Comparison of ENCODE assay signal across 24 cellular contexts in genomic region chr13:28147489-28147888, GRCh38. TPM values are rescaled to one million over a fixed set of nuclear protein-coding genes. Genes with fewer than 3 reads are reported as not detected.
DNase-seq lines count a peak whose midpoint lies in the region; ATAC-seq and TF ChIP-seq lines count a peak whose summit lies in the region.
"Had no signal": no experiment of that assay in that cellular context is flagged by ENCODE, and none has a peak within 500 bp of the region (broad histone marks: within the 10 kb centered on the region; RNA-seq: fewer than 3 reads in every experiment).

No MANE protein-coding gene starts in this region.

- no peaks in the 10 kb centered on the region for H3K79me1 ChIP-seq in trophoblast cell (ENCODE audit: low read length)

- WGBS in trophoblast cell (ENCODE audit: extremely low coverage, insufficient coverage, insufficient read length) = no CpG with 5 or more reads among the region's 1 CpG

- no peaks in the 10 kb centered on the region for H3K9me2 ChIP-seq in PC-3 (replicated peaks; ENCODE audit: low read length)

- H3K4me1 Mint-ChIP-seq in CD8-positive, alpha-beta T cell (ENCODE audit: low read depth) = peaks cover 76% of the 10 kb centered on the region

- H3K27me3 Mint-ChIP-seq in CD8-positive, alpha-beta T cell (ENCODE audit: low read depth) = no peaks in the 10 kb centered on the region
- H3K27me3 Mint-ChIP-seq: activated CD4-positive, alpha-beta T cell treated with anti-CD3 and anti-CD28 coated beads, Interleukin-2, amount 10 ng/mL, durations not matched to agents 7 days and 5 days; naive thymus-derived CD8-positive, alpha-beta T cell had no signal

- H3K4me3 Mint-ChIP-seq in CD8-positive, alpha-beta T cell = peak overlapping the region; percentile 18
- H3K4me3 Mint-ChIP-seq: activated CD4-positive, alpha-beta T cell treated with anti-CD3 and anti-CD28 coated beads, Interleukin-2, amount 10 ng/mL, durations not matched to agents 7 days and 5 days; CD14-positive monocyte; immature natural killer cell had no signal

- no peak for TF ChIP-seq CTCF in CD8-positive, alpha-beta T cell (IDR thresholded peaks at IDR 0.05)
- TF ChIP-seq CTCF in PC-3 (conservative IDR thresholded peaks at IDR 0.05; ENCODE audit: low read depth, low read length) (no peak), fibroblast of villous mesenchyme (IDR thresholded peaks at IDR 0.05; ENCODE audit: insufficient read depth, low read depth, low read length) (no peak)

- POLR2A ChIA-PET in CD8-positive, alpha-beta T cell (lab: Charles Lee) = interaction anchor here (1.4 to 1.7 kb wide), 2 partner anchors 9 to 10 kb away, joined by 4 to 5 read pairs; partner anchors contain the start of gene PAN3
- POLR2A ChIA-PET in PC-3 (lab: Charles Lee; ENCODE audit: unreplicated experiment) = no interaction called here

- no peak overlapping the region for H2BK5ac ChIP-seq in trophoblast cell (ENCODE audit: low read depth, low read length, poor library complexity)

- H2AK5ac ChIP-seq in trophoblast cell (ENCODE audit: low read length) = no peak overlapping the region

- H2AFZ ChIP-seq in PC-3 (ENCODE audit: low read length) (no peak overlapping the region), trophoblast cell (ENCODE audit: insufficient read depth, low read length, poor library complexity) (no peak overlapping the region)
- H2AFZ ChIP-seq: parathyroid adenoma had no signal

- intact Hi-C loops in CD8-positive, alpha-beta T cell (cut with DNase I, micrococcal nuclease) = no loop called here
- intact Hi-C loops in PC-3 (cut with micrococcal nuclease) = no loop called here

- ATAC-seq in activated CD4-positive, CD25-positive, alpha-beta regulatory T cell treated with anti-CD3 and anti-CD28 coated beads, Interleukin-2, amount 50 U/mL, for 24 hours = peak; percentile 67 to 79
- no peak for ATAC-seq in CD8-positive, alpha-beta T cell
- ATAC-seq in PC-3 = no peak
- ATAC-seq in HG03135 (IDR thresholded peaks at IDR 0.05; ENCODE audit: unreplicated experiment) = no peak
- ATAC-seq: naive thymus-derived CD8-positive, alpha-beta T cell; Panc1 had no signal

- no peak overlapping the region for H3K27ac Mint-ChIP-seq in CD8-positive, alpha-beta T cell
- H3K27ac Mint-ChIP-seq: activated CD4-positive, alpha-beta T cell treated with anti-CD3 and anti-CD28 coated beads, Interleukin-2, amount 10 ng/mL, durations not matched to agents 7 days and 5 days; activated T-helper 2 cell treated with anti-CD3 and anti-CD28 coated beads, Interferon-gamma antibody, Interleukin-2, Interleukin-4, amounts not matched to agents 10 μg/mL and 5 μg/mL and 100 μg/mL, durations not matched to agents 14 hours and 24 hours and 36 hours; immature natural killer cell had no signal

- H4K12ac ChIP-seq in trophoblast cell (ENCODE audit: low read depth, low read length) = no peak overlapping the region

- no peak for DNase-seq in activated CD4-positive, CD25-positive, alpha-beta regulatory T cell treated with anti-CD3 and anti-CD28 coated beads, Interleukin-2, amount 50 U/mL, for 72 hours
- no peak for DNase-seq in CD8-positive, alpha-beta T cell
- peak; percentile 2 for DNase-seq in PC-3
- DNase-seq in fibroblast of villous mesenchyme (ENCODE audit: low read depth) = peak; percentile 31
- DNase-seq in trophoblast cell = no peak
- DNase-seq in ecto neural progenitor cell (ENCODE audit: low spot score) = no peak
- DNase-seq: activated CD4-positive, alpha-beta T cell treated with anti-CD3 and anti-CD28 coated beads, Interleukin-2, amount 10 ng/mL, durations not matched to agents 7 days and 5 days; DMS153; glutamatergic neuron; immature natural killer cell; naive thymus-derived CD8-positive, alpha-beta T cell; NCI-H1105 treated with DMSO at 0.1 percent for 48 hours; NCI-H774; small intestine; stimulated activated naive CD4-positive, alpha-beta T cell had no signal

- H3K14ac ChIP-seq in trophoblast cell (ENCODE audit: low read length) = no peak overlapping the region

- H3F3A ChIP-seq in PC-3 (ENCODE audit: low read length, unreplicated experiment) = no peaks in the 10 kb centered on the region

- H3K27me3 ChIP-seq in CD8-positive, alpha-beta T cell (ENCODE audit: insufficient read depth, low read length) = no peaks in the 10 kb centered on the region
- H3K27me3 ChIP-seq in PC-3 (ENCODE audit: low read length) = no peaks in the 10 kb centered on the region
- no peaks in the 10 kb centered on the region for H3K27me3 ChIP-seq in trophoblast cell (ENCODE audit: insufficient read depth, low read length)

- H3K9me3 ChIP-seq in CD8-positive, alpha-beta T cell (ENCODE audit: low read length) = no peaks in the 10 kb centered on the region
- H3K9me3 ChIP-seq in PC-3 (ENCODE audit: low read length) (no peaks in the 10 kb centered on the region), trophoblast cell (ENCODE audit: insufficient read depth, low read depth, low read length) (no peaks in the 10 kb centered on the region)

- H3K4me2 ChIP-seq in PC-3 (ENCODE audit: low read length) (no peak overlapping the region), trophoblast cell (ENCODE audit: low read length) (no peak overlapping the region)

- H3K23ac ChIP-seq in trophoblast cell (ENCODE audit: low read length) = no peak overlapping the region

- no peaks in the 10 kb centered on the region for H3K36me3 ChIP-seq in CD8-positive, alpha-beta T cell (ENCODE audit: insufficient read depth, low read length)
- H3K36me3 ChIP-seq in PC-3 (ENCODE audit: low read depth, low read length) (no peaks in the 10 kb centered on the region), trophoblast cell (ENCODE audit: control insufficient read depth in 1 of 2, insufficient read depth in 2 of 2, low read length in 2 of 2) (no peaks in the 10 kb centered on the region)

- CTCF ChIA-PET in CD8-positive, alpha-beta T cell (lab: Charles Lee) = interaction anchor here (0.6 kb wide), 1 partner anchor 386 kb away, joined by 5 read pairs; no protein-coding TSS in a partner anchor
- CTCF ChIA-PET in PC-3 (lab: Charles Lee) = no interaction called here

- no peak overlapping the region for H2BK12ac ChIP-seq in trophoblast cell (ENCODE audit: low read length)

- H4K8ac ChIP-seq in trophoblast cell (ENCODE audit: low read depth, low read length) = no peak overlapping the region

- no peak overlapping the region for H4K91ac ChIP-seq in trophoblast cell (ENCODE audit: low read depth, low read length)

- H3K9ac ChIP-seq in PC-3 (ENCODE audit: low read length) = no peak overlapping the region
- no peak overlapping the region for H3K9ac ChIP-seq in trophoblast cell (ENCODE audit: low read length)
- H3K9ac ChIP-seq: parathyroid adenoma had no signal

- no peak overlapping the region for H3K4me3 ChIP-seq in CD8-positive, alpha-beta T cell (ENCODE audit: low read depth, low read length)
- no peak overlapping the region for H3K4me3 ChIP-seq in PC-3 (ENCODE audit: low read length)
- no peak overlapping the region for H3K4me3 ChIP-seq in fibroblast of villous mesenchyme (ENCODE audit: low read depth, low read length)
- H3K4me3 ChIP-seq in trophoblast cell (ENCODE audit: low read depth, low read length) = no peak overlapping the region
- H3K4me3 ChIP-seq: coronary artery had no signal

- peaks cover 25% of the 10 kb centered on the region for H4K20me1 ChIP-seq in PC-3 (ENCODE audit: low read length)

- H3K18ac ChIP-seq in trophoblast cell (ENCODE audit: low read length) = no peak overlapping the region

- H3K4me1 ChIP-seq in CD8-positive, alpha-beta T cell (ENCODE audit: insufficient read depth, low read length) = peaks cover 48% of the 10 kb centered on the region
- no peaks in the 10 kb centered on the region for H3K4me1 ChIP-seq in PC-3 (ENCODE audit: insufficient read depth, low read length)
- no peaks in the 10 kb centered on the region for H3K4me1 ChIP-seq in trophoblast cell (ENCODE audit: control insufficient read depth in 1 of 2, insufficient read depth in 2 of 2, low read length in 2 of 2)
- H3K4me1 ChIP-seq: parathyroid adenoma had no signal

- no peak overlapping the region for H2BK120ac ChIP-seq in trophoblast cell (ENCODE audit: insufficient read depth, low read length, poor library complexity)

- H3K4ac ChIP-seq in trophoblast cell (ENCODE audit: low read depth, low read length) = no peak overlapping the region

- no peaks in the 10 kb centered on the region for H3K9me3 Mint-ChIP-seq in CD8-positive, alpha-beta T cell
- H3K9me3 Mint-ChIP-seq: activated T-helper 2 cell treated with anti-CD3 and anti-CD28 coated beads, Interferon-gamma antibody, Interleukin-2, Interleukin-4, amounts not matched to agents 10 μg/mL and 5 μg/mL and 100 μg/mL, durations not matched to agents 14 hours and 24 hours and 36 hours; immature natural killer cell; naive thymus-derived CD8-positive, alpha-beta T cell had no signal

- H3K27ac ChIP-seq in CD8-positive, alpha-beta T cell (ENCODE audit: low read depth, low read length) = no peak overlapping the region
- H3K27ac ChIP-seq in PC-3 (ENCODE audit: low read length) = no peak overlapping the region
- H3K27ac ChIP-seq in trophoblast cell (ENCODE audit: low read depth, low read length) = no peak overlapping the region
- H3K27ac ChIP-seq: coronary artery, parathyroid adenoma had no signal

- BruUV-seq in PC-3 (replicated peaks; lab: Mats Ljungman, UMichigan) = no TSS peak

- peaks cover 97% of the 10 kb centered on the region for H3K79me2 ChIP-seq in PC-3 (ENCODE audit: low read length)
- peaks cover 8% of the 10 kb centered on the region for H3K79me2 ChIP-seq in trophoblast cell (ENCODE audit: control insufficient read depth, insufficient read depth, low read length, poor library complexity)

- peaks cover 24% of the 10 kb centered on the region for H3K36me3 Mint-ChIP-seq in CD8-positive, alpha-beta T cell
- H3K36me3 Mint-ChIP-seq: immature natural killer cell had no signal

RNA-seq across cellular contexts. Expression of gene PAN3, which starts 9.1 kb away (rescaled TPM):
- 10 to 100 TPM; 55.8 to 55.9 TPM for total RNA-seq in CD8-positive, alpha-beta T cell
- total RNA-seq in PC-3 (2014; rRNA removed) (14.6 and 21.8 TPM in 2 replicates), fibroblast of villous mesenchyme (19.0 and 19.9 TPM in 2 replicates)
- 12.3 and 12.6 TPM in 2 replicates for polyA plus RNA-seq in trophoblast cell (2013)

RNA-seq across cellular contexts. Expression of gene FLT3, which starts 47.1 kb away (rescaled TPM):
- not detected for total RNA-seq in CD8-positive, alpha-beta T cell
- not detected in 2 replicates for total RNA-seq in PC-3 (2014; rRNA removed)
- not detected in 2 replicates for total RNA-seq in fibroblast of villous mesenchyme
- 0.01 and 0.03 TPM in 2 replicates for polyA plus RNA-seq in trophoblast cell (2013)
- total RNA-seq: A172; activated CD4-positive, alpha-beta T cell treated with anti-CD3 and anti-CD28 coated beads, Interleukin-2, amount 10 ng/mL, durations not matched to agents 7 days and 5 days; activated T-helper 2 cell treated with anti-CD3 and anti-CD28 coated beads, Interferon-gamma antibody, Interleukin-2, Interleukin-4, amounts not matched to agents 10 μg/mL and 5 μg/mL and 100 μg/mL, durations not matched to agents 14 hours and 24 hours and 36 hours; lung microvascular endothelial cell had no signal
- polyA plus RNA-seq: naive thymus-derived CD8-positive, alpha-beta T cell had no signal

Comparison
In these comparisons a context has a peak if more than half of its experiments do, and no peak if none do; other contexts are left out.
1. ATAC-seq: peak in activated CD4-positive, CD25-positive, alpha-beta regulatory T cell treated with anti-CD3 and anti-CD28 coated beads, Interleukin-2, amount 50 U/mL, for 24 hours (2 of 2); none in CD8-positive, alpha-beta T cell (single experiment), PC-3 (single experiment) and HG03135 (single experiment).
2. DNase-seq: peak in PC-3 (single experiment) and fibroblast of villous mesenchyme (single experiment); none in activated CD4-positive, CD25-positive, alpha-beta regulatory T cell treated with anti-CD3 and anti-CD28 coated beads, Interleukin-2, amount 50 U/mL, for 72 hours (single experiment), CD8-positive, alpha-beta T cell (0 of 7), trophoblast cell (0 of 2) and ecto neural progenitor cell (single experiment).